Comparison of ENCODE assay signal across 1 cellular context in genomic region chr10:73940634-73941221, GRCh38.
A peak's percentile ranks its signal among the peaks of the same experiment; 100 is the strongest.
TF ChIP-seq lines count a peak whose summit lies in the region.

No MANE protein-coding gene starts in this region.

TF ChIP-seq in K562, 482 proteins besides CTCF, POLR2A, EP300 and RAD21 (continued from another document and continues in another):
- TF ChIP-seq ARID3A (IDR thresholded peaks at IDR 0.05; ENCODE audit: borderline replicate concordance, low read depth, low read length) (no peak), NFYB (IDR thresholded peaks at IDR 0.05; ENCODE audit: extremely low read depth, insufficient read length) (no peak), FOXJ2 (tag; IDR thresholded peaks at IDR 0.05) (no peak), RBM34 (IDR thresholded peaks at IDR 0.05; ENCODE audit: borderline replicate concordance, insufficient read depth, low read length) (no peak), MECOM (CRISPR knock-in tag; IDR thresholded peaks at IDR 0.05) (no peak), ZBED1 (IDR thresholded peaks at IDR 0.05) (no peak), ZSCAN29 (IDR thresholded peaks at IDR 0.05) (no peak), ZNF280A (IDR thresholded peaks at IDR 0.05; ENCODE audit: low read depth, partially characterized antibody) (no peak), ZNF12 (CRISPR knock-in tag; IDR thresholded peaks at IDR 0.05) (peak; percentile 34; the same call in 1 of the 2 replicates), ZNF277 (CRISPR knock-in tag; IDR thresholded peaks at IDR 0.05; ENCODE audit: borderline replicate concordance) (no peak), BMI1 (IDR thresholded peaks at IDR 0.05; ENCODE audit: low read length) (no peak), ZBTB2 (IDR thresholded peaks at IDR 0.05) (peak; percentile 81; the same call in 1 of the 2 replicates), ZNF354B (CRISPR knock-in tag; IDR thresholded peaks at IDR 0.05) (no peak), ZBTB12 (CRISPR knock-in tag; IDR thresholded peaks at IDR 0.05) (no peak), NCOA2 (IDR thresholded peaks at IDR 0.05; ENCODE audit: partially characterized antibody in 2 of 2) (no peak), ZFP36 (IDR thresholded peaks at IDR 0.05; ENCODE audit: low read depth, low read length, partially characterized antibody) (peak; percentile 44), HNRNPUL1 (IDR thresholded peaks at IDR 0.05; ENCODE audit: low read length) (no peak), ZNF347 (CRISPR knock-in tag; IDR thresholded peaks at IDR 0.05; ENCODE audit: low read depth) (no peak), SIX5 (IDR thresholded peaks at IDR 0.05; ENCODE audit: borderline replicate concordance in 1 of 2, insufficient read depth in 1 of 2, low read depth in 1 of 2, low read length in 2 of 2) (no peak), FOXA3 (CRISPR knock-in tag; conservative IDR thresholded peaks at IDR 0.05 in 1 of 2, IDR thresholded peaks at IDR 0.05 in 1 of 2) (no peak), COPS2 (conservative IDR thresholded peaks at IDR 0.05) (no peak), ARID4B (CRISPR knock-in tag; IDR thresholded peaks at IDR 0.05) (no peak; the same call in 1 of the 2 replicates), NFATC3 (IDR thresholded peaks at IDR 0.05) (peak; percentile 37; the same call in 1 of the 2 replicates), RREB1 (CRISPR knock-in tag; IDR thresholded peaks at IDR 0.05) (no peak), MAFF (IDR thresholded peaks at IDR 0.05; ENCODE audit: low read length) (no peak), ZNF511 (CRISPR knock-in tag; IDR thresholded peaks at IDR 0.05) (peak; percentile 80; the same call in 1 of the 2 replicates), ZNF717 (CRISPR knock-in tag; IDR thresholded peaks at IDR 0.05) (no peak), SNRNP70 (optimal IDR thresholded peaks at IDR 0.05; ENCODE audit: low read depth, low read length) (no peak), KLF16 (IDR thresholded peaks at IDR 0.05) (peak; percentile 82), SAFB2 (IDR thresholded peaks at IDR 0.05; ENCODE audit: borderline replicate concordance, low read depth, low read length, severe bottlenecking) (no peak), USF2 (CRISPR knock-in tag; IDR thresholded peaks at IDR 0.05) (no peak), NR0B1 (IDR thresholded peaks at IDR 0.05; ENCODE audit: partially characterized antibody) (no peak), ARID1B (IDR thresholded peaks at IDR 0.05) (peak; percentile 73), MITF (IDR thresholded peaks at IDR 0.05) (no peak), IFI16 (CRISPR knock-in tag; IDR thresholded peaks at IDR 0.05) (no peak)
